Comparison of ENCODE assay signal across 23 cellular contexts in the genomic region with DNA sequence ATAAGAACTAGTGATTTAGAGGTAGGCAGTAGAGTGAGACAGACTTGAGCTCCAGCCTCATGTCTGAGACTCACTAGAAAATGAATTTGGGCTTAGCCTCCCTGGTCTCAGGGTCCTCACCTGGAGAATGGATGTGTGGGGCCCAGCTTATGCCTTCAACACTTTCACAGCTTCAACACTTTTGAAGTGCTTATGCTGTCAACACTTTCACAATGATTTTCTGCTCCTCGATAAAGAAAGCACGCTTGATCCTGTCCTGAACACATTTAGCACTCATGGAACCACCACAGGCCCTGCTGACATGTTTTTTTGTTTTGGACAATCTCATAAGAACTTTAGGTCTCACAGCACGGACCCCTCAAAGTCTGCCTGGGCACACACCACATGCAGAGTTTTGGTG.
DNase-seq lines count a peak whose midpoint lies in the region; ATAC-seq and TF ChIP-seq lines count a peak whose summit lies in the region.
"Had no signal": no experiment of that assay in that cellular context is flagged by ENCODE, and none has a peak within 500 bp of the region (broad histone marks: within the 10 kb centered on the region; RNA-seq: fewer than 3 reads in every experiment).

No MANE protein-coding gene starts in this region.

- in situ Hi-C loops in ACHN (cut with HindIII; ENCODE audit: low pct_ligation_motif_present, low pct_unique_long_range_greater_than_20kb, low sequenced_read_pairs): no loop called here

- H3K9me3 Mint-ChIP-seq in activated naive CD4-positive, alpha-beta T cell treated with anti-CD3 and anti-CD28 coated beads, Interleukin-2, amount 50 U/mL, for 72 hours: peaks cover 13 to 16% of the 10 kb centered on the region in 2 donors

- POLR2A ChIA-PET in AG04450 (lab: Yijun Ruan, JAX): no interaction called here

- no peaks in the 10 kb centered on the region for H3K9me3 ChIP-seq in right atrium auricular region
- no peaks in the 10 kb centered on the region for H3K9me3 ChIP-seq in AG04450 (ENCODE audit: control insufficient read depth, insufficient read depth, low read length)
- H3K9me3 ChIP-seq: BE2C, BLaER1 had no signal

- H3K4me3 ChIP-seq in right atrium auricular region (no peak overlapping the region), AG04450 (ENCODE audit: low read depth, low read length) (no peak overlapping the region)
- H3K4me3 ChIP-seq: BLaER1, GM12878 had no signal

- no peaks in the 10 kb centered on the region for H3K4me1 ChIP-seq in right atrium auricular region
- H3K4me1 ChIP-seq: BLaER1 had no signal

- H3K36me3 Mint-ChIP-seq in activated naive CD4-positive, alpha-beta T cell treated with anti-CD3 and anti-CD28 coated beads, Interleukin-2, amount 50 U/mL, for 72 hours: no peaks in the 10 kb centered on the region
- H3K36me3 Mint-ChIP-seq: CD14-positive monocyte; CD4-positive, alpha-beta memory T cell had no signal

- H3K27ac Mint-ChIP-seq in activated naive CD4-positive, alpha-beta T cell treated with anti-CD3 and anti-CD28 coated beads, Interleukin-2, amount 50 U/mL, for 72 hours: no peak overlapping the region
- H3K27ac Mint-ChIP-seq: CD14-positive monocyte; CD4-positive, alpha-beta memory T cell; CD4-positive, CD25-positive, alpha-beta regulatory T cell; CD8-positive, alpha-beta memory T cell had no signal

- H3K27ac ChIP-seq in right atrium auricular region: no peak overlapping the region
- peak overlapping the region; percentile 11 for H3K27ac ChIP-seq in AG04450 (ENCODE audit: low read depth, low read length)
- H3K27ac ChIP-seq: BLaER1 had no signal

- no peaks in the 10 kb centered on the region for H3K36me3 ChIP-seq in right atrium auricular region
- H3K36me3 ChIP-seq: BE2C, BLaER1 had no signal

- H3K27me3 ChIP-seq in right atrium auricular region (no peaks in the 10 kb centered on the region), AG04450 (ENCODE audit: control insufficient read depth, insufficient read depth, low read length) (no peaks in the 10 kb centered on the region)
- H3K27me3 ChIP-seq: BE2C, BLaER1 had no signal

- DNase-seq in Right ventricle myocardium superior (no peak), right atrium auricular region (ENCODE audit: low spot score) (no peak), AG04450 (ENCODE audit: low read depth, low spot score) (no peak), left ventricle myocardium superior (no peak), ACHN (no peak)
- no peak for DNase-seq in activated naive CD4-positive, alpha-beta T cell treated with anti-CD3 and anti-CD28 coated beads, Interleukin-2, amount 50 U/mL, for 72 hours (ENCODE audit: low spot score in 2 of 2)
- DNase-seq: 8988T; BE2C; C1 segment of cervical spinal cord; CD4-positive, alpha-beta memory T cell; CD4-positive, CD25-positive, alpha-beta regulatory T cell; CD8-positive, alpha-beta memory T cell; COR-L47; DMS 273 treated with DMSO at 0.1 percent for 48 hours; DMS153; DMS53; DMS79; DND-41; EL; GDM1 had no signal

- ATAC-seq in Right ventricle myocardium superior (ENCODE audit: poor library complexity) (peak; percentile 70), left ventricle myocardium superior (peak; percentile 67)
- ATAC-seq in activated naive CD4-positive, alpha-beta T cell treated with anti-CD3 and anti-CD28 coated beads, Interleukin-2, amount 50 U/mL, for 72 hours: no peak
- ATAC-seq: GM12878 had no signal

- TF ChIP-seq CTCF in right atrium auricular region (IDR thresholded peaks at IDR 0.05) (no peak), AG04450 (IDR thresholded peaks at IDR 0.05; ENCODE audit: low read depth, low read length) (no peak)

- CTCF ChIA-PET in AG04450 (lab: Charles Lee): no interaction called here

- intact Hi-C loops in Right ventricle myocardium superior (cut with DNase I): no loop called here
- intact Hi-C loops in left ventricle myocardium superior (cut with micrococcal nuclease): no loop called here

Comparison
In these comparisons a context has a peak if more than half of its experiments do, and no peak if none do; other contexts are left out.
1. ATAC-seq: peak in Right ventricle myocardium superior (single experiment) and left ventricle myocardium superior (single experiment); none in activated naive CD4-positive, alpha-beta T cell treated with anti-CD3 and anti-CD28 coated beads, Interleukin-2, amount 50 U/mL, for 72 hours (0 of 2).